ENCODE assay signal across 9 cellular contexts in genomic region chr4:42396361-42397255, GRCh38. TPM values are rescaled to one million over a fixed set of nuclear protein-coding genes. Genes with fewer than 3 reads are reported as not detected.
DNase-seq lines count a peak whose midpoint lies in the region; ATAC-seq and TF ChIP-seq lines count a peak whose summit lies in the region.
"Had no signal": no experiment of that assay in that cellular context is flagged by ENCODE, and none has a peak within 500 bp of the region (broad histone marks: within the 10 kb centered on the region; RNA-seq: fewer than 3 reads in every experiment).

No MANE protein-coding gene starts in this region.

- TF ChIP-seq EP300 in Ishikawa (IDR thresholded peaks at IDR 0.05; ENCODE audit: borderline replicate concordance) (no peak), esophagus muscularis mucosa (IDR thresholded peaks at IDR 0.05) (no peak)

- TF ChIP-seq RAD21 in Ishikawa (IDR thresholded peaks at IDR 0.05; ENCODE audit: low read depth): no peak

- peak overlapping the region; percentile 69 for H3K4me3 ChIP-seq in GM12864 (ENCODE audit: low read depth, low read length)
- H3K4me3 ChIP-seq in esophagus muscularis mucosa: peak overlapping the region; percentile 56 to 64 (median 60)
- peak overlapping the region; percentile 69 for H3K4me3 ChIP-seq in psoas muscle

- 35% methylated on average over 44 of the region's 47 CpGs for WGBS in esophagus muscularis mucosa
- WGBS in psoas muscle, 3 donors: 35 to 39% (median 39%) methylated on average over 47 of the region's 47 CpGs

- H3K36me3 ChIP-seq in esophagus muscularis mucosa (no peaks in the 10 kb centered on the region), psoas muscle (ENCODE audit: insufficient read depth in 1 of 2, low read depth in 1 of 2) (no peaks in the 10 kb centered on the region)
- H3K36me3 ChIP-seq: adrenal gland had no signal

- TF ChIP-seq POLR2A in esophagus muscularis mucosa (IDR thresholded peaks at IDR 0.05; ENCODE audit: low read depth): no peak

- H3K27me3 ChIP-seq in esophagus muscularis mucosa: peaks cover 0 to 61% (median 18%) of the 10 kb centered on the region in 4 donors
- H3K27me3 ChIP-seq in psoas muscle (ENCODE audit: insufficient read depth in 3 of 3, low read length in 2 of 3): peaks cover 2 to 59% (median 10%) of the 10 kb centered on the region in 3 donors

- no peaks in the 10 kb centered on the region for H3K9me3 ChIP-seq in esophagus muscularis mucosa
- H3K9me3 ChIP-seq in psoas muscle: no peaks in the 10 kb centered on the region
- H3K9me3 ChIP-seq: adrenal gland had no signal

- intact Hi-C loops in esophagus muscularis mucosa (cut with DNase I): loop anchor here (10.0 kb wide), 1 partner anchor 118 kb away; no protein-coding TSS in a partner anchor
- intact Hi-C loops in psoas muscle (cut with DNase I): no loop called here

- H3K27ac ChIP-seq in esophagus muscularis mucosa (replicated peaks in 1 of 4) (peak overlapping the region; percentile 34 to 76 (median 71)), psoas muscle (no peak overlapping the region)
- H3K27ac ChIP-seq: adrenal gland had no signal

- ATAC-seq in psoas muscle: peak in 1 of 4 donors; percentile 11
- ATAC-seq in HG03097 (IDR thresholded peaks at IDR 0.05; ENCODE audit: low FRiP score, unreplicated experiment): no peak
- ATAC-seq in GM21619 (IDR thresholded peaks at IDR 0.05; ENCODE audit: unreplicated experiment): no peak

- TF ChIP-seq CTCF in GM12864 (IDR thresholded peaks at IDR 0.05; ENCODE audit: low read depth, low read length, missing control alignments): no peak
- TF ChIP-seq CTCF in esophagus muscularis mucosa (IDR thresholded peaks at IDR 0.05): no peak
- TF ChIP-seq CTCF in psoas muscle (IDR thresholded peaks at IDR 0.05): no peak

- peaks cover 11 to 31% (median 29%) of the 10 kb centered on the region in 4 donors for H3K4me1 ChIP-seq in esophagus muscularis mucosa
- peaks cover 11% of the 10 kb centered on the region for H3K4me1 ChIP-seq in psoas muscle

- DNase-seq in GM12864 (ENCODE audit: low read depth) (no peak), esophagus muscularis mucosa (ENCODE audit: extremely low spot score) (no peak), psoas muscle (peak in 1 of 2 donors; percentile 52), NCI-H2029 treated with DMSO at 0.1 percent for 48 hours (lab: John Stamatoyannopoulos, UW) (no peak), amniotic stem cell (lab: John Stamatoyannopoulos, UW) (no peak)

TF ChIP-seq in Ishikawa, 13 proteins besides CTCF, POLR2A, EP300 and RAD21:
- TF ChIP-seq MAX (IDR thresholded peaks at IDR 0.05) (0 out of 2 replicates have a peak, but pooled peaks have one; percentile 55), YY1 (IDR thresholded peaks at IDR 0.05; ENCODE audit: low read depth) (no peak)

RNA-seq across cellular contexts. Expression of gene SHISA3, which starts 0.7 kb away (rescaled TPM):
- total RNA-seq in esophagus muscularis mucosa: 10 to 100 TPM in 3 of 4 donors, 1 to 10 TPM in 1; 9.1 to 38.6 (median 19.8) TPM
- total RNA-seq in psoas muscle: under 1 TPM in 3 of 4 donors, not detected in 1; 0.36 to 0.90 (median 0.54) TPM
- polyA plus RNA-seq in psoas muscle: 1 to 10 TPM in 1 of 3 donors, under 1 TPM in 2; 0.35 to 1.5 (median 0.74) TPM

Comparison
In these comparisons a context has a peak if more than half of its experiments do, and no peak if none do; other contexts are left out.
1. RNA of gene SHISA3, which starts 0.7 kb away (total RNA-seq): 9.1 to 38.6 TPM in esophagus muscularis mucosa; 0.36 to 0.90 TPM in psoas muscle; every median in the first group is over 4 times any median in the second.
2. Peak in every context shown above with its lines, with median percentiles within 50 percentile points of each other: H3K4me3 ChIP-seq.